In genomic region chr20:45968081-45968671, GRCh38 we compare ENCODE assay signal across 22 cellular contexts. TPM values are rescaled to one million over a fixed set of nuclear protein-coding genes. Genes with fewer than 3 reads are reported as not detected.
DNase-seq lines count a peak whose midpoint lies in the region; ATAC-seq, FAIRE-seq and TF ChIP-seq lines count a peak whose summit lies in the region.
"Had no signal": no experiment of that assay in that cellular context is flagged by ENCODE, and none has a peak within 500 bp of the region (broad histone marks: within the 10 kb centered on the region; RNA-seq: fewer than 3 reads in every experiment).

No MANE protein-coding gene starts in this region.

- POLR2A ChIA-PET in GM12878 (lab: Charles Lee) = no interaction called here
- POLR2A ChIA-PET in CD8-positive, alpha-beta T cell (lab: Charles Lee) = interaction anchor here (0.9 to 5.2 kb wide), 3 partner anchors 17 to 32 kb away, joined by 4 to 99 read pairs (median 4); partner anchors contain the start of gene PCIF1
- POLR2A ChIA-PET in naive thymus-derived CD8-positive, alpha-beta T cell (lab: Charles Lee) = interaction anchor here (4.2 to 8.6 kb wide), 2 partner anchors 15 to 32 kb away, joined by 23 to 216 read pairs; partner anchors contain the start of gene PCIF1

- peaks cover 34% of the 10 kb centered on the region for H3K79me2 ChIP-seq in GM12878 (ENCODE audit: control insufficient read depth, insufficient read depth, low read length)

- TF ChIP-seq EP300 in GM12878 (IDR thresholded peaks at IDR 0.05; ENCODE audit: borderline replicate concordance in 1 of 2, control insufficient read depth in 1 of 2, low read depth in 2 of 2, low read length in 2 of 2) = no peak

- no peak overlapping the region for H3K4me2 ChIP-seq in GM12878 (ENCODE audit: control insufficient read depth, insufficient read depth)

- CTCF ChIA-PET in GM12878 (lab: Yijun Ruan, JAX) = interaction anchor here (0.7 to 12.1 kb wide), 13 partner anchors 8 to 168 kb away, joined by 3 to 151 read pairs (median 33); partner anchors contain the start of genes ACOT8, MMP9, PCIF1 and ZSWIM3
- CTCF ChIA-PET in CD8-positive, alpha-beta T cell (lab: Charles Lee) = interaction anchor here (0.8 to 3.7 kb wide), 12 partner anchors 8 to 90 kb away, joined by 3 to 29 read pairs (median 8); partner anchors contain the start of gene PCIF1

- WGBS in GM12878 (ENCODE audit: insufficient coverage, insufficient replicate concordance, low lambda C conversion rate, missing lambda C conversion rate) = 91% methylated on average over 10 of the region's 10 CpGs

- no peak overlapping the region for H3K27ac ChIP-seq in GM12878 (ENCODE audit: control insufficient read depth, insufficient read depth)
- no peak overlapping the region for H3K27ac ChIP-seq in CD8-positive, alpha-beta T cell (ENCODE audit: low read depth, low read length)
- H3K27ac ChIP-seq: heart left ventricle, pancreas, tibial artery, VCaP had no signal

- no peaks in the 10 kb centered on the region for H4K20me1 ChIP-seq in GM12878 (ENCODE audit: control insufficient read depth, insufficient read depth)

- intact Hi-C loops in cardiac septum (cut with DNase I) = loop anchor here (10.0 kb wide), 1 partner anchor 143 kb away; the partner anchor contains the start of gene TNNC2
- intact Hi-C loops in left cardiac atrium (cut with DNase I) = no loop called here
- intact Hi-C loops in GM12878 (cut with micrococcal nuclease; ENCODE audit: unreplicated experiment) = no loop called here
- intact Hi-C loops in CD8-positive, alpha-beta T cell (cut with DNase I, micrococcal nuclease) = no loop called here

- no peak overlapping the region for H3K27ac Mint-ChIP-seq in CD8-positive, alpha-beta T cell
- H3K27ac Mint-ChIP-seq in naive thymus-derived CD8-positive, alpha-beta T cell = peak overlapping the region in 3 of 10 donors; percentile 9 to 20 (median 18)
- H3K27ac Mint-ChIP-seq: activated T-helper 17 cell treated with anti-CD3 and anti-CD28 coated beads, Interleukin-2, amount 50 U/mL, for 72 hours had no signal

- H3K36me3 Mint-ChIP-seq in CD8-positive, alpha-beta T cell = peaks cover 56% of the 10 kb centered on the region
- peaks cover 0 to 50% (median 0%) of the 10 kb centered on the region in 3 donors for H3K36me3 Mint-ChIP-seq in naive thymus-derived CD8-positive, alpha-beta T cell

- ATAC-seq in left cardiac atrium (no peak), GM12878 (no peak), GM18498 (IDR thresholded peaks at IDR 0.05; ENCODE audit: unreplicated experiment) (no peak)
- no peak for ATAC-seq in CD8-positive, alpha-beta T cell
- no peak for ATAC-seq in naive thymus-derived CD8-positive, alpha-beta T cell
- ATAC-seq: activated T-helper 17 cell treated with anti-CD3 and anti-CD28 coated beads, Interleukin-2, amount 50 U/mL, for 72 hours; esophagus mucosa; heart left ventricle; pancreas had no signal

- peaks cover 24% of the 10 kb centered on the region for H3K4me1 Mint-ChIP-seq in CD8-positive, alpha-beta T cell (ENCODE audit: low read depth)
- peaks cover 12 to 27% (median 23%) of the 10 kb centered on the region in 4 donors for H3K4me1 Mint-ChIP-seq in naive thymus-derived CD8-positive, alpha-beta T cell

- no peak overlapping the region for H3K4me3 ChIP-seq in GM12878
- no peak overlapping the region for H3K4me3 ChIP-seq in CD8-positive, alpha-beta T cell (ENCODE audit: low read depth, low read length)
- H3K4me3 ChIP-seq: heart left ventricle, lung, MG63, pancreas, tibial artery had no signal

- no peaks in the 10 kb centered on the region; the same call in 2 of the 3 replicates for H3K9me3 ChIP-seq in GM12878 (replicated peaks; ENCODE audit: control insufficient read depth, insufficient read depth, low read length)
- no peaks in the 10 kb centered on the region for H3K9me3 ChIP-seq in CD8-positive, alpha-beta T cell (ENCODE audit: low read length)
- H3K9me3 ChIP-seq: heart left ventricle, MG63, pancreas, tibial artery had no signal

- FAIRE-seq in GM12878 (lab: Jason Lieb, UNC) = no peak
- FAIRE-seq: GM18507, pancreas, small intestine had no signal

- no peak for TF ChIP-seq CTCF in GM12878 (IDR thresholded peaks at IDR 0.05 in 2 of 3, conservative IDR thresholded peaks at IDR 0.05 in 1 of 3; ENCODE audit: control insufficient read depth in 2 of 3, extremely low read depth in 1 of 3, insufficient read depth in 1 of 3, low read depth in 3 of 3, low read length in 3 of 3)
- no peak for TF ChIP-seq CTCF in CD8-positive, alpha-beta T cell (IDR thresholded peaks at IDR 0.05)

- peaks cover 8 to 31% of the 10 kb centered on the region in 2 experiments for H3K36me3 ChIP-seq in GM12878 (ENCODE audit: control insufficient read depth in 2 of 2, insufficient read depth in 2 of 2, low read length in 1 of 2)
- H3K36me3 ChIP-seq in CD8-positive, alpha-beta T cell (ENCODE audit: insufficient read depth, low read length) = peaks cover 26% of the 10 kb centered on the region

- no peaks in the 10 kb centered on the region for H3K27me3 ChIP-seq in GM12878 (replicated peaks in 1 of 2; ENCODE audit: control insufficient read depth in 2 of 2, insufficient read depth in 2 of 2, low read length in 1 of 2)
- no peaks in the 10 kb centered on the region for H3K27me3 ChIP-seq in CD8-positive, alpha-beta T cell (ENCODE audit: insufficient read depth, low read length)
- H3K27me3 ChIP-seq: heart left ventricle, MG63, pancreas, tibial artery had no signal

- H3K9me3 Mint-ChIP-seq in CD8-positive, alpha-beta T cell = no peaks in the 10 kb centered on the region
- H3K9me3 Mint-ChIP-seq in naive thymus-derived CD8-positive, alpha-beta T cell = peaks cover 0 to 4% (median 0%) of the 10 kb centered on the region in 9 donors
- H3K9me3 Mint-ChIP-seq: activated T-helper 17 cell treated with anti-CD3 and anti-CD28 coated beads, Interleukin-2, amount 50 U/mL, for 72 hours had no signal

- H2AFZ ChIP-seq in GM12878 (ENCODE audit: control insufficient read depth, low read depth, low read length) = no peak overlapping the region

- H3K9ac ChIP-seq in GM12878 (ENCODE audit: control insufficient read depth, insufficient read depth, low read length) = no peak overlapping the region

- DNase-seq in cardiac septum (ENCODE audit: low spot score) = peak; percentile 71
- no peak for DNase-seq in left cardiac atrium
- DNase-seq in GM12878 (ENCODE audit: low read depth, low spot score) = no peak
- peak; percentile 85 for DNase-seq in mesenteric fat pad (ENCODE audit: low spot score)
- no peak for DNase-seq in CD8-positive, alpha-beta T cell
- DNase-seq in activated CD4-positive, alpha-beta T cell treated with anti-CD3 and anti-CD28 coated beads, Interleukin-2, amount 50 U/mL, for 1 hour = no peak
- DNase-seq in naive thymus-derived CD8-positive, alpha-beta T cell = no peak
- DNase-seq: MG63, naive B cell, NCI-H1694 treated with DMSO at 0.1 percent for 48 hours, NCI-H345, small intestine had no signal

- SMC1A ChIA-PET in GM12878 (lab: Charles Lee; ENCODE audit: uncharacterized antibody, unreplicated experiment) = interaction anchor here (1.0 to 3.6 kb wide), 3 partner anchors 31 to 169 kb away, joined by 4 to 21 read pairs (median 17); partner anchors contain the start of gene PCIF1

- H3K27me3 Mint-ChIP-seq in CD8-positive, alpha-beta T cell (ENCODE audit: low read depth) = no peaks in the 10 kb centered on the region
- H3K27me3 Mint-ChIP-seq in naive thymus-derived CD8-positive, alpha-beta T cell = peaks cover 0 to 5% (median 0%) of the 10 kb centered on the region in 5 donors
- H3K27me3 Mint-ChIP-seq: activated T-helper 17 cell treated with anti-CD3 and anti-CD28 coated beads, Interleukin-2, amount 50 U/mL, for 72 hours; naive B cell had no signal

- in situ Hi-C loops in GM12878 (cut with MboI) = no loop called here

- no peak; the same call in 1 of the 2 replicates for TF ChIP-seq POLR2A in GM12878 (IDR thresholded peaks at IDR 0.05; ENCODE audit: low read depth, low read length)

- TF ChIP-seq RAD21 in GM12878 (IDR thresholded peaks at IDR 0.05; ENCODE audit: insufficient read depth, low read depth, low read length) = no peak

- H3K4me1 ChIP-seq in GM12878 (ENCODE audit: control insufficient read depth, insufficient read depth, low read length) = peaks cover 18% of the 10 kb centered on the region
- peaks cover 27% of the 10 kb centered on the region for H3K4me1 ChIP-seq in CD8-positive, alpha-beta T cell (ENCODE audit: insufficient read depth, low read length)

- RAD21 ChIA-PET in GM12878 (lab: Charles Lee; ENCODE audit: unreplicated experiment) = interaction anchor here (3.9 to 4.1 kb wide), 3 partner anchors 8 to 168 kb away, joined by 20 to 26 read pairs (median 21); no protein-coding TSS in a partner anchor

- H3K4me3 Mint-ChIP-seq in CD8-positive, alpha-beta T cell = no peak overlapping the region
- H3K4me3 Mint-ChIP-seq in naive thymus-derived CD8-positive, alpha-beta T cell = no peak overlapping the region
- H3K4me3 Mint-ChIP-seq: activated T-helper 17 cell treated with anti-CD3 and anti-CD28 coated beads, Interleukin-2, amount 50 U/mL, for 72 hours had no signal

- no TSS peak for BruUV-seq in GM12878 (replicated peaks; lab: Mats Ljungman, UMichigan)

RNA-seq across cellular contexts. Expression of gene ZNF335, which starts 3.8 kb away (rescaled TPM):
- total RNA-seq in cardiac septum (8.5 TPM), left cardiac atrium (1 to 10 TPM; 9.1 to 9.8 TPM), GM12878 (2014; rRNA removed) (19.9 and 24.2 TPM in 2 replicates), GM12878 (2014; rRNA removed; fragmentation: Illumina TruSeq; extraction: Trizol) (10.5 and 12.3 TPM in 2 replicates), GM12878 (2021) (25.0 and 30.1 TPM in 2 replicates), mesenteric fat pad (17.1 TPM)
- total RNA-seq in GM12878 (2013; cell fraction: nucleolus; rRNA removed) = 110 and 127 TPM in 2 replicates
- polyA plus RNA-seq in GM12878 (2011; ENCODE audit: low read depth) = 6.9 TPM
- polyA plus RNA-seq in GM12878 (2011; rRNA removed) (5.0 and 11.4 TPM in 2 replicates), GM12878 (2014; fragmentation: Illumina TruSeq; extraction: Trizol) (3.4 and 12.5 TPM in 2 replicates), GM12878 (2014; fragmentation: Nextera tagmentation; extraction: Ambion mirVana) (1 to 10 TPM in 1 of 2 experiments, under 1 TPM in 1; 0.74 to 1.2 TPM), GM12878 (2014; rRNA removed) (24.8 and 27.2 TPM in 2 replicates), GM12878 (2016; fragmentation: Nextera tagmentation; extraction: Ambion mirVana) (10 to 100 TPM; 16.5 to 19.5 TPM)
- 13.1 and 18.1 TPM in 2 replicates for polyA plus RNA-seq in GM12878 (2011; cell fraction: cytosol; rRNA removed)
- 80.6 and 103 TPM in 2 replicates for polyA plus RNA-seq in GM12878 (2011; cell fraction: nucleus; rRNA removed)
- 13.7 and 15.3 TPM in 2 replicates for polyA plus RNA-seq in GM12878 (2012)
- polyA minus RNA-seq in GM12878 (2011; rRNA and poly(A)+ RNA removed) = 28.2 and 32.4 TPM in 2 replicates
- 6.3 and 9.9 TPM in 2 replicates for polyA minus RNA-seq in GM12878 (2011; cell fraction: cytosol; rRNA and poly(A)+ RNA removed)
- polyA minus RNA-seq in GM12878 (2011; cell fraction: nucleus; rRNA and poly(A)+ RNA removed) = 45.3 and 81.1 TPM in 2 replicates
- total RNA-seq in CD8-positive, alpha-beta T cell = 10 to 100 TPM; 90.9 to 96.1 TPM
- 10 to 100 TPM; 53.1 to 56.2 TPM for total RNA-seq in naive thymus-derived CD8-positive, alpha-beta T cell
- 10 to 100 TPM in 1 of 3 donors, 1 to 10 TPM in 2; 6.4 to 13.2 (median 7.8) TPM for polyA plus RNA-seq in naive thymus-derived CD8-positive, alpha-beta T cell

RNA-seq across cellular contexts. Expression of gene PCIF1, which starts 33.7 kb away (rescaled TPM):
- total RNA-seq in cardiac septum (30.2 TPM), left cardiac atrium (10 to 100 TPM; 23.1 to 27.6 TPM), GM12878 (2014; rRNA removed) (13.8 and 14.3 TPM in 2 replicates), GM12878 (2014; rRNA removed; fragmentation: Illumina TruSeq; extraction: Trizol) (7.7 and 9.9 TPM in 2 replicates), GM12878 (2021) (29.2 and 29.9 TPM in 2 replicates), mesenteric fat pad (27.1 TPM)
- 23.3 and 27.4 TPM in 2 replicates for total RNA-seq in GM12878 (2013; cell fraction: nucleolus; rRNA removed)
- 18.3 TPM for polyA plus RNA-seq in GM12878 (2011; ENCODE audit: low read depth)
- polyA plus RNA-seq in GM12878 (2011; rRNA removed) (9.6 and 13.3 TPM in 2 replicates), GM12878 (2014; fragmentation: Illumina TruSeq; extraction: Trizol) (13.4 and 23.4 TPM in 2 replicates), GM12878 (2014; fragmentation: Nextera tagmentation; extraction: Ambion mirVana) (10 to 100 TPM in 1 of 2 experiments, 1 to 10 TPM in 1; 8.4 to 10.1 TPM), GM12878 (2014; rRNA removed) (21.4 and 22.5 TPM in 2 replicates), GM12878 (2016; fragmentation: Nextera tagmentation; extraction: Ambion mirVana) (10 to 100 TPM; 32.7 to 32.9 TPM)
- 23.5 and 24.0 TPM in 2 replicates for polyA plus RNA-seq in GM12878 (2011; cell fraction: cytosol; rRNA removed)
- 53.5 and 55.4 TPM in 2 replicates for polyA plus RNA-seq in GM12878 (2011; cell fraction: nucleus; rRNA removed)
- polyA plus RNA-seq in GM12878 (2012) = 26.9 and 34.4 TPM in 2 replicates
- 15.1 and 24.4 TPM in 2 replicates for polyA minus RNA-seq in GM12878 (2011; rRNA and poly(A)+ RNA removed)
- polyA minus RNA-seq in GM12878 (2011; cell fraction: cytosol; rRNA and poly(A)+ RNA removed) = 9.4 and 9.8 TPM in 2 replicates
- 27.7 and 40.9 TPM in 2 replicates for polyA minus RNA-seq in GM12878 (2011; cell fraction: nucleus; rRNA and poly(A)+ RNA removed)
- total RNA-seq in CD8-positive, alpha-beta T cell = 100 to 1,000 TPM; 112 to 118 TPM
- total RNA-seq in naive thymus-derived CD8-positive, alpha-beta T cell = 10 to 100 TPM; 77.7 to 83.3 TPM
- polyA plus RNA-seq in naive thymus-derived CD8-positive, alpha-beta T cell = 10 to 100 TPM; 60.8 to 94.2 (median 78.7) TPM

RNA-seq across cellular contexts. Expression of gene MMP9, which starts 40.5 kb away (rescaled TPM):
- 2.4 TPM for total RNA-seq in cardiac septum
- 1 to 10 TPM; 1.1 to 1.4 TPM for total RNA-seq in left cardiac atrium
- 0.15 TPM in 1 of 2 replicates, not detected in the other for total RNA-seq in GM12878 (2013; cell fraction: nucleolus; rRNA removed)
- total RNA-seq in GM12878 (2014; rRNA removed) = 0.06 and 0.49 TPM in 2 replicates
- 0.09 TPM in 1 of 2 replicates, not detected in the other for total RNA-seq in GM12878 (2014; rRNA removed; fragmentation: Illumina TruSeq; extraction: Trizol)
- total RNA-seq in GM12878 (2021) = 0.23 and 0.48 TPM in 2 replicates
- not detected for polyA plus RNA-seq in GM12878 (2011; ENCODE audit: low read depth)
- 0.20 and 0.34 TPM in 2 replicates for polyA plus RNA-seq in GM12878 (2011; rRNA removed)
- polyA plus RNA-seq in GM12878 (2011; cell fraction: cytosol; rRNA removed) = 0.64 and 0.75 TPM in 2 replicates
- 1.8 TPM in 2 replicates for polyA plus RNA-seq in GM12878 (2011; cell fraction: nucleus; rRNA removed)
- 0.28 TPM in 2 replicates for polyA plus RNA-seq in GM12878 (2012)
- polyA plus RNA-seq in GM12878 (2014; fragmentation: Illumina TruSeq; extraction: Trizol) = 0.10 TPM in 1 of 2 replicates, not detected in the other
- under 1 TPM in 1 of 2 experiments, not detected in 1; 0.04 TPM for polyA plus RNA-seq in GM12878 (2014; fragmentation: Nextera tagmentation; extraction: Ambion mirVana)
- polyA plus RNA-seq in GM12878 (2014; rRNA removed) = 0.09 and 0.18 TPM in 2 replicates
- polyA plus RNA-seq in GM12878 (2016; fragmentation: Nextera tagmentation; extraction: Ambion mirVana) = under 1 TPM; 0.09 to 0.20 TPM
- 0.15 and 0.31 TPM in 2 replicates for polyA minus RNA-seq in GM12878 (2011; rRNA and poly(A)+ RNA removed)
- polyA minus RNA-seq in GM12878 (2011; cell fraction: cytosol; rRNA and poly(A)+ RNA removed) = 0.94 and 1.0 TPM in 2 replicates
- polyA minus RNA-seq in GM12878 (2011; cell fraction: nucleus; rRNA and poly(A)+ RNA removed) = 0.36 TPM in 1 of 2 replicates, not detected in the other
- total RNA-seq in mesenteric fat pad = 18.3 TPM
- 1 to 10 TPM; 7.1 to 8.8 TPM for total RNA-seq in CD8-positive, alpha-beta T cell
- 1 to 10 TPM in 1 of 2 experiments, under 1 TPM in 1; 0.75 to 1.3 TPM for total RNA-seq in naive thymus-derived CD8-positive, alpha-beta T cell
- not detected for polyA plus RNA-seq in naive thymus-derived CD8-positive, alpha-beta T cell
- total RNA-seq: activated CD8-positive, alpha-beta memory T cell treated with anti-CD3 and anti-CD28 coated beads for 36 hours; activated T-helper 17 cell treated with anti-CD3 and anti-CD28 coated beads, Interleukin-2, amount 50 U/mL, for 72 hours had no signal

RNA-seq across cellular contexts. Expression of gene PLTP, which starts 56.2 kb away (rescaled TPM):
- total RNA-seq in cardiac septum (37.1 TPM), left cardiac atrium (100 to 1,000 TPM in 1 of 2 donors, 10 to 100 TPM in 1; 86.4 to 397 TPM), GM12878 (2014; rRNA removed) (9.2 and 10.6 TPM in 2 replicates), GM12878 (2014; rRNA removed; fragmentation: Illumina TruSeq; extraction: Trizol) (4.0 and 4.1 TPM in 2 replicates), GM12878 (2021) (9.7 and 10.8 TPM in 2 replicates), mesenteric fat pad (373 TPM)
- total RNA-seq in GM12878 (2013; cell fraction: nucleolus; rRNA removed) = 14.6 and 15.7 TPM in 2 replicates
- 5.7 TPM for polyA plus RNA-seq in GM12878 (2011; ENCODE audit: low read depth)
- polyA plus RNA-seq in GM12878 (2011; rRNA removed) (3.1 and 4.9 TPM in 2 replicates), GM12878 (2014; fragmentation: Illumina TruSeq; extraction: Trizol) (2.6 and 6.1 TPM in 2 replicates), GM12878 (2014; fragmentation: Nextera tagmentation; extraction: Ambion mirVana) (1 to 10 TPM; 1.6 TPM), GM12878 (2014; rRNA removed) (9.1 and 9.9 TPM in 2 replicates), GM12878 (2016; fragmentation: Nextera tagmentation; extraction: Ambion mirVana) (10 to 100 TPM; 12.4 to 17.0 TPM)
- polyA plus RNA-seq in GM12878 (2011; cell fraction: cytosol; rRNA removed) = 8.8 and 9.1 TPM in 2 replicates
- polyA plus RNA-seq in GM12878 (2011; cell fraction: nucleus; rRNA removed) = 4.1 and 4.6 TPM in 2 replicates
- 11.3 and 16.6 TPM in 2 replicates for polyA plus RNA-seq in GM12878 (2012)
- polyA minus RNA-seq in GM12878 (2011; rRNA and poly(A)+ RNA removed) = 2.6 and 6.4 TPM in 2 replicates
- polyA minus RNA-seq in GM12878 (2011; cell fraction: cytosol; rRNA and poly(A)+ RNA removed) = 0.62 and 0.94 TPM in 2 replicates
- polyA minus RNA-seq in GM12878 (2011; cell fraction: nucleus; rRNA and poly(A)+ RNA removed) = 0.77 and 1.5 TPM in 2 replicates
- not detected for total RNA-seq in CD8-positive, alpha-beta T cell
- total RNA-seq in naive thymus-derived CD8-positive, alpha-beta T cell = under 1 TPM in 1 of 2 experiments, not detected in 1; 0.27 TPM
- 1 to 10 TPM in 1 of 3 donors, under 1 TPM in 2; 0.18 to 2.2 (median 0.68) TPM for polyA plus RNA-seq in naive thymus-derived CD8-positive, alpha-beta T cell

Comparison
In these comparisons a context has a peak if more than half of its experiments do, and no peak if none do; other contexts are left out.
1. DNase-seq: peak in cardiac septum (single experiment) and mesenteric fat pad (single experiment); none in left cardiac atrium (single experiment), GM12878 (single experiment), CD8-positive, alpha-beta T cell (0 of 7), activated CD4-positive, alpha-beta T cell treated with anti-CD3 and anti-CD28 coated beads, Interleukin-2, amount 50 U/mL, for 1 hour (single experiment) and naive thymus-derived CD8-positive, alpha-beta T cell (0 of 10).